8 cellular contexts compared by ENCODE assay signal in the genomic region with DNA sequence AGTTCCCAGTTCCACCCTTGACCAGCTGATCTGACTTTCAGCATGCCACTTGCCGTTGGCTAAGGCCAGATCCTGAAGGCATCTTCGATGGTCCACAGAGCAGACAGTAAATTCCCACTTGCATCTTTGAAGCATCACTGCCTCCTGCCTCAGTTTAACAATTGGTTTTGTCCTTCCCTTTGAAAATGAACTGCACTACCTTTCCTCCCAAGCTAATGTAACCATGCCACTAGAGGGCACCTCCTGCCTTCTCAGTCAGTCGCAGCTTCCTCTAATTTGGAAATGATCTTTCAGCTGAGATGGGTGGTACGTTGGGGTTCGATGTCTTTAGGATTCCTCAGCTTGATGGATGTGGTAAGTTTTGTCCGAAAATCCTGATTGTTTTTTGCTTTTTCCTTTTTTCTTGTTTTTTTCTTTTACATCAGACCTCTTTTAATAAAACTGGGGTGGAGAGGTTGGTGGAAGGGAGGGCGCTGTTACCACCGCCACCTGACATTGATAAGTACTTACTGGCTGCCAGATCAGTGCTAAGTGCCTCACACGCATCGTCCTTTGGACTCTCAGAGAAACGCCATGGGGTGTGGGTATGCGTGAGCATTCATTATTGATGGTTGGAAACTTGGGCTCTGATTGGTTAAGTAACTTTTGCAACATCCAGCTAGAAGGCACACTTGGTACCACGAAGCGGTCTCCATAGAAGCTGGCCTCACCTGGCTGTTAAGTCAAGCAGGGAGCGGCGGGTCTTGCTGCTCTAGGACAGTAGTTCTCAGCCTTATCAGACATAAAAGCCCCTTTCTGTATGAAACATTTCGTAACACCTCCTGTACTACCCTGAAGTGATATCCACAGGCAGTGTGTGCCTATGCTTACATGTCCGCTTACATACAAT. TPM values are rescaled to one million over a fixed set of nuclear protein-coding genes. Genes with fewer than 3 reads are reported as not detected.
DNase-seq lines count a peak whose midpoint lies in the region; ATAC-seq, FAIRE-seq and TF ChIP-seq lines count a peak whose summit lies in the region.

No MANE protein-coding gene starts in this region.

- H3K36me3 ChIP-seq in SJCRH30 (no peaks in the 10 kb centered on the region), parathyroid adenoma (ENCODE audit: control insufficient read depth, insufficient read depth, low read length) (no peaks in the 10 kb centered on the region)

- peak overlapping the region; percentile 89 to 97 for H3K27ac Mint-ChIP-seq in activated naive CD4-positive, alpha-beta T cell treated with anti-CD3 and anti-CD28 coated beads, Interleukin-2, amount 50 U/mL, for 72 hours

- H3K9ac ChIP-seq in parathyroid adenoma, result no peak overlapping the region

- peaks cover 2% of the 10 kb centered on the region; the same call in 1 of the 2 replicates for H3K4me1 ChIP-seq in SJCRH30
- peaks cover 10% of the 10 kb centered on the region for H3K4me1 ChIP-seq in parathyroid adenoma

- FAIRE-seq in H54 (lab: Jason Lieb, UNC) (peak; percentile 41), urothelium cell line (lab: Jason Lieb, UNC) (peak; percentile 9)

- peak; percentile 86 for DNase-seq in G401 (ENCODE audit: low spot score)
- DNase-seq in H54 (ENCODE audit: insufficient read length, low spot score), result no peak
- no peak for DNase-seq in LNCaP clone FGC (ENCODE audit: low read depth)
- DNase-seq in SJCRH30, result peak; percentile 33 to 65
- peak; percentile 60 to 67 for DNase-seq in activated naive CD4-positive, alpha-beta T cell treated with anti-CD3 and anti-CD28 coated beads, Interleukin-2, amount 50 U/mL, for 72 hours (ENCODE audit: low spot score in 2 of 2)
- no peak for DNase-seq in Right ventricle myocardium superior
- peak; percentile 71 for DNase-seq in urothelium cell line (ENCODE audit: low spot score)

- H3K27me3 ChIP-seq in SJCRH30 (no peaks in the 10 kb centered on the region), parathyroid adenoma (ENCODE audit: control insufficient read depth, insufficient read depth, low read length) (no peaks in the 10 kb centered on the region)

- no peak for TF ChIP-seq POLR2A in H54 (IDR thresholded peaks at IDR 0.05; ENCODE audit: low read depth, low read length)

- H3K27ac ChIP-seq in SJCRH30 (no peak overlapping the region), parathyroid adenoma (no peak overlapping the region)

- peak overlapping the region; percentile 84 for H2AFZ ChIP-seq in parathyroid adenoma

- no peaks in the 10 kb centered on the region for H3K9me3 Mint-ChIP-seq in activated naive CD4-positive, alpha-beta T cell treated with anti-CD3 and anti-CD28 coated beads, Interleukin-2, amount 50 U/mL, for 72 hours

- no peaks in the 10 kb centered on the region for H3K79me2 ChIP-seq in parathyroid adenoma

- intact Hi-C loops in Right ventricle myocardium superior (cut with DNase I), result no loop called here

- H3K4me2 ChIP-seq in parathyroid adenoma (ENCODE audit: low read length), result peak overlapping the region; percentile 98

- TF ChIP-seq CTCF in LNCaP clone FGC (IDR thresholded peaks at IDR 0.05; ENCODE audit: control insufficient read depth, extremely low read depth, insufficient read depth), result peak; percentile 98
- TF ChIP-seq CTCF in parathyroid adenoma (IDR thresholded peaks at IDR 0.05), result peak; percentile 70

- peak overlapping the region; percentile 48 for H3K4me3 ChIP-seq in LNCaP clone FGC (ENCODE audit: low read depth, low read length)
- H3K4me3 ChIP-seq in SJCRH30, result no peak overlapping the region
- H3K4me3 ChIP-seq in parathyroid adenoma (ENCODE audit: low read depth, low read length), result peak overlapping the region; percentile 58

- no peaks in the 10 kb centered on the region; the same call in 1 of the 2 replicates for H3K9me3 ChIP-seq in SJCRH30 (replicated peaks)
- no peaks in the 10 kb centered on the region for H3K9me3 ChIP-seq in parathyroid adenoma (ENCODE audit: control insufficient read depth, low read length)

- no peaks in the 10 kb centered on the region for H3K36me3 Mint-ChIP-seq in activated naive CD4-positive, alpha-beta T cell treated with anti-CD3 and anti-CD28 coated beads, Interleukin-2, amount 50 U/mL, for 72 hours

- in situ Hi-C loops in G401 (cut with HindIII; ENCODE audit: low sequenced_read_pairs), result no loop called here

- ATAC-seq in activated naive CD4-positive, alpha-beta T cell treated with anti-CD3 and anti-CD28 coated beads, Interleukin-2, amount 50 U/mL, for 72 hours, result peak; percentile 71 to 78
- ATAC-seq in Right ventricle myocardium superior (ENCODE audit: poor library complexity), result peak; percentile 92

RNA-seq across cellular contexts. Expression of a gene that starts 16.9 kb away (rescaled TPM):
- total RNA-seq in G401 (2014; rRNA removed; shearing (Covaris generic)), result 403 and 415 TPM in 2 replicates
- total RNA-seq in SJCRH30 (2014; rRNA removed; shearing (Covaris generic)), result 383 and 394 TPM in 2 replicates
- total RNA-seq in activated naive CD4-positive, alpha-beta T cell treated with anti-CD3 and anti-CD28 coated beads, Interleukin-2, amount 50 U/mL, for 72 hours, result 100 to 1,000 TPM; 165 to 373 TPM
- 1.6 TPM for total RNA-seq in Right ventricle myocardium superior

RNA-seq across cellular contexts. Expression of a gene that starts 19.7 kb away (rescaled TPM):
- 42.8 and 59.6 TPM in 2 replicates for total RNA-seq in G401 (2014; rRNA removed; shearing (Covaris generic))
- total RNA-seq in SJCRH30 (2014; rRNA removed; shearing (Covaris generic)), result 38.1 and 45.7 TPM in 2 replicates
- 10 to 100 TPM; 36.5 to 53.5 TPM for total RNA-seq in activated naive CD4-positive, alpha-beta T cell treated with anti-CD3 and anti-CD28 coated beads, Interleukin-2, amount 50 U/mL, for 72 hours
- total RNA-seq in Right ventricle myocardium superior, result 50.1 TPM

RNA-seq across cellular contexts. Expression of a gene that starts 38.7 kb away (rescaled TPM):
- total RNA-seq in G401 (2014; rRNA removed; shearing (Covaris generic)), result 4.9 and 5.2 TPM in 2 replicates
- total RNA-seq in SJCRH30 (2014; rRNA removed; shearing (Covaris generic)), result 10.3 and 10.4 TPM in 2 replicates
- 1 to 10 TPM in 1 of 2 donors, under 1 TPM in 1; 0.82 to 1.1 TPM for total RNA-seq in activated naive CD4-positive, alpha-beta T cell treated with anti-CD3 and anti-CD28 coated beads, Interleukin-2, amount 50 U/mL, for 72 hours
- 3.8 TPM for total RNA-seq in Right ventricle myocardium superior

Comparison
In these comparisons a context has a peak if more than half of its experiments do, and no peak if none do; other contexts are left out.
1. DNase-seq: peak in G401 (single experiment), SJCRH30 (2 of 2), activated naive CD4-positive, alpha-beta T cell treated with anti-CD3 and anti-CD28 coated beads, Interleukin-2, amount 50 U/mL, for 72 hours (2 of 2) and urothelium cell line (single experiment); none in H54 (single experiment), LNCaP clone FGC (single experiment) and Right ventricle myocardium superior (single experiment).
2. RNA of a gene that starts 16.9 kb away (total RNA-seq): 403 to 415 TPM in G401, 383 to 394 TPM in SJCRH30 and 165 to 373 TPM in activated naive CD4-positive, alpha-beta T cell treated with anti-CD3 and anti-CD28 coated beads, Interleukin-2, amount 50 U/mL, for 72 hours; 1.6 TPM in Right ventricle myocardium superior (single experiment); every median in the first group is over 10 times any median in the second.